In genomic region chr12:40451661-40452060, GRCh38 we compare ENCODE assay signal across 34 cellular contexts.
"Had no signal": no experiment of that assay in that cellular context is flagged by ENCODE, and none has a peak within 500 bp of the region (broad histone marks: within the 10 kb centered on the region; RNA-seq: fewer than 3 reads in every experiment).

No MANE protein-coding gene starts in this region.

- H3K4me3 ChIP-seq: MG63 had no signal

- DNase-seq: Karpas-422, Kasumi-1, MG63, MM.1S, MV-4-11, NCI-H1048, NCI-H1092, NCI-H1092 treated with DMSO at 0.1 percent for 48 hours, NCI-H1105, NCI-H1105 treated with DMSO at 0.1 percent for 48 hours, NCI-H1417, NCI-H1417 treated with DMSO at 0.1 percent for 48 hours, NCI-H1436, NCI-H1436 treated with DMSO at 0.1 percent for 48 hours, NCI-H146, NCI-H1694, NCI-H1694 treated with DMSO at 0.1 percent for 48 hours, NCI-H187, NCI-H187 treated with DMSO at 0.1 percent for 48 hours, NCI-H1930, NCI-H2029, NCI-H2029 treated with DMSO at 0.1 percent for 48 hours, NCI-H2081, NCI-H2081 treated with DMSO at 0.1 percent for 48 hours, NCI-H2107, NCI-H2171, NCI-H2171 treated with DMSO at 0.1 percent for 48 hours, NCI-H2227 treated with DMSO at 0.1 percent for 48 hours, NCI-H226, NCI-H345, NCI-H446, NCI-H446 treated with DMSO at 0.1 percent for 48 hours, NCI-H510A, NCI-H510A treated with DMSO at 0.1 percent for 48 hours had no signal

- H3K36me3 ChIP-seq: MG63 had no signal

- H3K9me3 ChIP-seq: MG63 had no signal
